In the genomic region with DNA sequence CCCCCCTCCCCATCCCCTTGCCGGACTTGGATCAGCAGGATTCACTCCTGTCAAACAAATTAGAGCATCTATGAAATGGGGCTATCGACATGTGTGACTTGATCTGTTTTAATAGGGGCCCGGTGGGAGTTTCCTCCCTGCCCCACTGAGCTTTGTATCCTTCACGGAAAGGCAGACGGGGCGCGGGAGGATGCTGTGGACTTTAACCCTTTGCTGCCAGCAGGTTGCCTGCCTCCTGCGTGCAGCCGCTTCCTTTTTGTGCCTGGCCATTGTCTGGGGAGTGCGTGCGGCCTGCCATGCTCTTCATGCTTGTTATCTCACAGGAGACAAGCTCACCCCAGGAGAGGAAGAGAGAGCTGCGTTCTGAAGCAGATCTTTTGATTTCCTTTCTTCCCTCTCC, we compare ENCODE assay signal across 18 cellular contexts.
A peak's percentile ranks its signal among the peaks of the same experiment; 100 is the strongest.
DNase-seq lines count a peak whose midpoint lies in the region; ATAC-seq and TF ChIP-seq lines count a peak whose summit lies in the region.
"Had no signal": no experiment of that assay in that cellular context is flagged by ENCODE, and none has a peak within 500 bp of the region (broad histone marks: within the 10 kb centered on the region; RNA-seq: fewer than 3 reads in every experiment).

No MANE protein-coding gene starts in this region.

- BruUV-seq in A673 (replicated peaks; lab: Mats Ljungman, UMichigan) (no TSS peak), Calu3 (replicated peaks; lab: Mats Ljungman, UMichigan) (no TSS peak)

- no peak overlapping the region for H3K4me3 Mint-ChIP-seq in Calu3 (ENCODE audit: low read depth, unreplicated experiment)
- H3K4me3 Mint-ChIP-seq: activated CD4-positive, alpha-beta memory T cell treated with anti-CD3 and anti-CD28 coated beads, Interleukin-2, amount 10 ng/mL, durations not matched to agents 7 days and 5 days; activated naive CD8-positive, alpha-beta T cell; activated T-cell treated with anti-CD3 and anti-CD28 coated beads, Interleukin-2, amount 50 U/mL, for 24 hours; CD4-positive, CD25-positive, alpha-beta regulatory T cell; stimulated activated naive B cell treated with anti-CD40 and anti-IgM and Interleukin-4, amounts not matched to agents 10 μg/mL and 1 μg/mL and 100 μg/mL, for 72 hours; T-helper 1 cell treated with Interleukin-12 subunit alpha and Interleukin-12 subunit beta and Interleukin-4 antibody, amounts not matched to agents 30 μg/mL and 1 μg/mL, for 36 hours had no signal

- TF ChIP-seq CTCF in A673 (conservative IDR thresholded peaks at IDR 0.05; ENCODE audit: low read depth, low read length) (no peak), HEK293 (tag by site-specific recombination; IDR thresholded peaks at IDR 0.05) (no peak), Calu3 (IDR thresholded peaks at IDR 0.05; ENCODE audit: unreplicated experiment) (no peak)

- CTCF ChIA-PET in A673 (lab: Charles Lee) (interaction anchor here (0.7 kb wide), 2 partner anchors 16 to 1935 kb away, joined by 7 to 18 read pairs; no protein-coding TSS in a partner anchor), HEK293 (lab: Yijun Ruan, JAX) (no interaction called here), Calu3 (lab: Charles Lee) (no interaction called here)

- H3K4me1 ChIP-seq in A673 (ENCODE audit: insufficient read depth, low read length, poor library complexity, severe bottlenecking) = peaks cover 11% of the 10 kb centered on the region
- peaks cover 4% of the 10 kb centered on the region; the same call in 1 of the 2 replicates for H3K4me1 ChIP-seq in HEK293 (ENCODE audit: control insufficient read depth, insufficient read depth, low read length)

- no peaks in the 10 kb centered on the region for H3K4me1 Mint-ChIP-seq in Calu3 (ENCODE audit: low read depth, unreplicated experiment)
- H3K4me1 Mint-ChIP-seq: activated CD4-positive, alpha-beta memory T cell treated with anti-CD3 and anti-CD28 coated beads, Interleukin-2, amount 10 ng/mL, durations not matched to agents 7 days and 5 days; CD4-positive, CD25-positive, alpha-beta regulatory T cell had no signal

- no peak overlapping the region for H3K27ac ChIP-seq in A673 (ENCODE audit: low read depth, low read length, poor library complexity, severe bottlenecking)
- no peak overlapping the region for H3K27ac ChIP-seq in HEK293 (ENCODE audit: extremely low read depth, low read depth, low read length)
- H3K27ac ChIP-seq: VCaP had no signal

- H3K9me3 Mint-ChIP-seq in Calu3 (ENCODE audit: low read depth, unreplicated experiment) = peaks cover 5% of the 10 kb centered on the region
- H3K9me3 Mint-ChIP-seq: activated CD4-positive, alpha-beta memory T cell treated with anti-CD3 and anti-CD28 coated beads, Interleukin-2, amount 10 ng/mL, durations not matched to agents 7 days and 5 days; activated T-cell treated with anti-CD3 and anti-CD28 coated beads, Interleukin-2, amount 50 U/mL, for 24 hours; T-helper 1 cell treated with Interleukin-12 subunit alpha and Interleukin-12 subunit beta and Interleukin-4 antibody, amounts not matched to agents 30 μg/mL and 1 μg/mL, for 36 hours had no signal

- H3K27me3 Mint-ChIP-seq in Calu3 (ENCODE audit: unreplicated experiment) = no peaks in the 10 kb centered on the region
- H3K27me3 Mint-ChIP-seq: activated CD4-positive, alpha-beta memory T cell treated with anti-CD3 and anti-CD28 coated beads, Interleukin-2, amount 10 ng/mL, durations not matched to agents 7 days and 5 days; activated naive CD8-positive, alpha-beta T cell; activated T-cell treated with anti-CD3 and anti-CD28 coated beads, Interleukin-2, amount 50 U/mL, for 24 hours; stimulated activated naive B cell treated with anti-CD40 and anti-IgM and Interleukin-4, amounts not matched to agents 10 μg/mL and 1 μg/mL and 100 μg/mL, for 72 hours had no signal

- H3K9me3 ChIP-seq in A673 (ENCODE audit: low read depth, low read length, poor library complexity, severe bottlenecking) (no peaks in the 10 kb centered on the region), HEK293 (ENCODE audit: control insufficient read depth, insufficient read depth, low read depth, low read length) (no peaks in the 10 kb centered on the region)

- intact Hi-C loops in A673 (cut with micrococcal nuclease; ENCODE audit: unreplicated experiment) (no loop called here), Calu3 (cut with micrococcal nuclease; ENCODE audit: unreplicated experiment) (no loop called here)

- H3K36me3 Mint-ChIP-seq in Calu3 (ENCODE audit: insufficient read depth, unreplicated experiment) = no peaks in the 10 kb centered on the region
- H3K36me3 Mint-ChIP-seq: activated naive CD8-positive, alpha-beta T cell; CD4-positive, CD25-positive, alpha-beta regulatory T cell had no signal

- DNase-seq in A673 (ENCODE audit: low spot score) = peak; percentile 62
- peak; percentile 91 for DNase-seq in NCI-H748 (lab: John Stamatoyannopoulos, UW; ENCODE audit: unreplicated experiment)
- DNase-seq in iPS-NIHi7 (ENCODE audit: extremely low spot score) = peak; percentile 54
- DNase-seq in stimulated activated CD4-positive, alpha-beta T cell treated with anti-CD3 and anti-CD28 coated beads, Interleukin-4, amount 100 ng/mL, for 1 hour = no peak
- no peak for DNase-seq in NCI-H524 (lab: John Stamatoyannopoulos, UW)
- no peak for DNase-seq in Calu3
- DNase-seq: activated CD4-positive, alpha-beta memory T cell treated with anti-CD3 and anti-CD28 coated beads, Interleukin-2, amount 10 ng/mL, durations not matched to agents 7 days and 5 days; activated T-cell treated with anti-CD3 and anti-CD28 coated beads, Interleukin-2, amount 50 U/mL, for 24 hours; CD4-positive, CD25-positive, alpha-beta regulatory T cell; hypothalamus; KBM-7; NCI-H226; stimulated activated naive B cell treated with anti-CD40 and anti-IgM and Interleukin-4, amounts not matched to agents 10 μg/mL and 1 μg/mL and 100 μg/mL, for 72 hours had no signal

- no peak overlapping the region for H3K27ac Mint-ChIP-seq in Calu3 (ENCODE audit: unreplicated experiment)
- H3K27ac Mint-ChIP-seq: activated CD4-positive, alpha-beta memory T cell treated with anti-CD3 and anti-CD28 coated beads, Interleukin-2, amount 10 ng/mL, durations not matched to agents 7 days and 5 days; activated naive CD8-positive, alpha-beta T cell; activated T-cell treated with anti-CD3 and anti-CD28 coated beads, Interleukin-2, amount 50 U/mL, for 24 hours; stimulated activated naive B cell treated with anti-CD40 and anti-IgM and Interleukin-4, amounts not matched to agents 10 μg/mL and 1 μg/mL and 100 μg/mL, for 72 hours; T-helper 1 cell treated with Interleukin-12 subunit alpha and Interleukin-12 subunit beta and Interleukin-4 antibody, amounts not matched to agents 30 μg/mL and 1 μg/mL, for 36 hours had no signal

- H3K36me3 ChIP-seq in A673 (ENCODE audit: insufficient read depth, low read length, poor library complexity, severe bottlenecking) (no peaks in the 10 kb centered on the region), HEK293 (ENCODE audit: control insufficient read depth in 2 of 2, insufficient read depth in 1 of 2, low read length in 2 of 2) (no peaks in the 10 kb centered on the region)

- no peaks in the 10 kb centered on the region for H3K27me3 ChIP-seq in A673 (replicated peaks; ENCODE audit: insufficient read depth, low read depth, low read length, poor library complexity)

- POLR2A ChIA-PET in A673 (lab: Charles Lee; ENCODE audit: low non-redundant PET) = interaction anchor here (0.6 to 0.7 kb wide), 2 partner anchors 632 to 1982 kb away, joined by 3 to 8 read pairs; no protein-coding TSS in a partner anchor
- POLR2A ChIA-PET in HEK293 (lab: Yijun Ruan, JAX) = no interaction called here

- ATAC-seq in HG02759 (IDR thresholded peaks at IDR 0.05; ENCODE audit: unreplicated experiment) = no peak
- ATAC-seq: stimulated activated naive B cell treated with anti-CD40 and anti-IgM and Interleukin-4, amounts not matched to agents 10 μg/mL and 1 μg/mL and 100 μg/mL, for 72 hours had no signal

- no peak overlapping the region for H3K4me3 ChIP-seq in A673 (ENCODE audit: low read depth, low read length, poor library complexity, severe bottlenecking)
- H3K4me3 ChIP-seq in HEK293 (ENCODE audit: low read depth, low read length) = no peak overlapping the region

TF ChIP-seq in HEK293, 187 proteins besides CTCF, POLR2A, EP300 and RAD21:
- TF ChIP-seq ZNF114 (tag by site-specific recombination; IDR thresholded peaks at IDR 0.05) = no peak
- TF ChIP-seq ZNF354C (tag by site-specific recombination; IDR thresholded peaks at IDR 0.05; ENCODE audit: borderline replicate concordance, low read depth) = no peak
- no peak for TF ChIP-seq OSR2 (tag by site-specific recombination; IDR thresholded peaks at IDR 0.05)
- no peak for TF ChIP-seq ZNF624 (tag by site-specific recombination; IDR thresholded peaks at IDR 0.05)
- TF ChIP-seq ZNF792 (tag by site-specific recombination; IDR thresholded peaks at IDR 0.05) = no peak
- TF ChIP-seq ZNF112 (tag by site-specific recombination; IDR thresholded peaks at IDR 0.05) = no peak
- TF ChIP-seq REPIN1 (tag by site-specific recombination; IDR thresholded peaks at IDR 0.05; ENCODE audit: low read depth) = no peak
- TF ChIP-seq TCF7L2 (IDR thresholded peaks at IDR 0.05; ENCODE audit: borderline replicate concordance, low read depth, low read length) = no peak
- no peak for TF ChIP-seq ZBTB8A (tag by site-specific recombination; IDR thresholded peaks at IDR 0.05)
- TF ChIP-seq ZNF530 (tag by site-specific recombination; IDR thresholded peaks at IDR 0.05; ENCODE audit: low read depth) = no peak
- TF ChIP-seq KLF9 (tag by site-specific recombination; IDR thresholded peaks at IDR 0.05; ENCODE audit: low read depth) = no peak
- TF ChIP-seq, protein P1, sequence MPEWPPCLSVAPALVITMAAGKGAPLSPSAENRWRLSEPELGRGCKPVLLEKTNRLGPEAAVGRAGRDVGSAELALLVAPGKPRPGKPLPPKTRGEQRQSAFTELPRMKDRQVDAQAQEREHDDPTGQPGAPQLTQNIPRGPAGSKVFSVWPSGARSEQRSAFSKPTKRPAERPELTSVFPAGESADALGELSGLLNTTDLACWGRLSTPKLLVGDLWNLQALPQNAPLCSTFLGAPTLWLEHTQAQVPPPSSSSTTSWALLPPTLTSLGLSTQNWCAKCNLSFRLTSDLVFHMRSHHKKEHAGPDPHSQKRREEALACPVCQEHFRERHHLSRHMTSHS (tag by site-specific recombination; IDR thresholded peaks at IDR 0.05) = no peak
- TF ChIP-seq ZIC2 (tag by site-specific recombination; IDR thresholded peaks at IDR 0.05) = peak; percentile 82
- no peak for TF ChIP-seq ZNF416 (tag by site-specific recombination; IDR thresholded peaks at IDR 0.05)
- TF ChIP-seq ZNF426 (tag by site-specific recombination; IDR thresholded peaks at IDR 0.05) = no peak
- 0 out of 2 replicates have a peak, but pooled peaks have one; percentile 22 for TF ChIP-seq ZSCAN30 (tag by site-specific recombination; IDR thresholded peaks at IDR 0.05)

Comparison
In these comparisons a context has a peak if more than half of its experiments do, and no peak if none do; other contexts are left out.
1. DNase-seq: peak in A673 (single experiment), NCI-H748 (single experiment) and iPS-NIHi7 (single experiment); none in stimulated activated CD4-positive, alpha-beta T cell treated with anti-CD3 and anti-CD28 coated beads, Interleukin-4, amount 100 ng/mL, for 1 hour (single experiment), NCI-H524 (0 of 2) and Calu3 (single experiment).